Comparison of ENCODE assay signal across 1 cellular context in the genomic region with DNA sequence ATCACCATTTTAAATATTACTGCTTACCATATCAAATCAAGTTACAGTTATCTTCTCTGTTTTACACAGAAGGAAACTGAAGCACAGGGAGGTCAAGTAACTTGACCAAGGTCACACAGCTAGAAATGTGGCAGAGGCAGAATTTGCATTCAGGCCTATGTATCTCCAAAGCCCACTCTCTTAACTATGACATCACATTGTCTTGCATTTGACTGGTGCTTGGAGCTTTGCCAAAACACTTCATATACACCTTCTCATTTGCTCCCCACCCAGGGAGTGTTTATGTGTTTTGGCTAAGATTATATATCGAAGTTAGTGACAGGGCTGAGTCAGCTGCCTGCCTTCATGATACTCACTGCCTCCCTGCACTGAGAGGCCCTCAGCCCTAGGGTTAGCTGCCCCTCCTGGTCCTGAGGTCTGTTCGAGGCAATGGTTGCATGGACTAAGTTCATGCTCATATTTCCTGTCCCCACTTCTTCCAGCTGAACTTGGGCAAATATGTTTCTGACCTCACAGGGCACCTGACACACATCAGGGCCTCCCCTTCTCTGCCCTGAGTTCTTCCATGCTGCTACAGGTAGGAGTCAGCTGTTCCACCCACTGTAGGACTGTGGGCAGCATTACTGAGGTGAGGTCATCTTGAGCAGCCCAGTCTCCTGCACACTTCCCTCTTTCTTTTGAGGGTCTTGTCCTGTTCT.
TF ChIP-seq lines count a peak whose summit lies in the region.

No MANE protein-coding gene starts in this region.

TF ChIP-seq in HEK293, 187 proteins besides CTCF, POLR2A, EP300 and RAD21 (continued from another document and continues in another):
- no peak for TF ChIP-seq ZNF747 (tag by site-specific recombination; IDR thresholded peaks at IDR 0.05)
- no peak for TF ChIP-seq ZNF555 (tag by site-specific recombination; conservative IDR thresholded peaks at IDR 0.05)
- TF ChIP-seq ZNF571 (tag by site-specific recombination; IDR thresholded peaks at IDR 0.05), result no peak
- TF ChIP-seq ZBTB21 (tag by site-specific recombination; IDR thresholded peaks at IDR 0.05), result peak; percentile 87
- TF ChIP-seq SP7 (tag by site-specific recombination; IDR thresholded peaks at IDR 0.05), result peak; percentile 97
- no peak for TF ChIP-seq HOXA7 (CRISPR knock-in tag; IDR thresholded peaks at IDR 0.05; ENCODE audit: borderline replicate concordance)
- 0 out of 2 replicates have a peak, but pooled peaks have one; percentile 36 for TF ChIP-seq ZNF423 (tag by site-specific recombination; IDR thresholded peaks at IDR 0.05)
- TF ChIP-seq ZNF433 (tag by site-specific recombination; IDR thresholded peaks at IDR 0.05; ENCODE audit: low read depth), result no peak
- TF ChIP-seq ZNF302 (tag by site-specific recombination; IDR thresholded peaks at IDR 0.05; ENCODE audit: low read depth), result no peak
- no peak for TF ChIP-seq ZNF596 (tag by site-specific recombination; IDR thresholded peaks at IDR 0.05)
- TF ChIP-seq, protein P1, sequence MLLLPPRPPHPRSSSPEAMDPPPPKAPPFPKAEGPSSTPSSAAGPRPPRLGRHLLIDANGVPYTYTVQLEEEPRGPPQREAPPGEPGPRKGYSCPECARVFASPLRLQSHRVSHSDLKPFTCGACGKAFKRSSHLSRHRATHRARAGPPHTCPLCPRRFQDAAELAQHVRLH (tag by site-specific recombination; IDR thresholded peaks at IDR 0.05), result peak; percentile 78
- TF ChIP-seq, protein P2, sequence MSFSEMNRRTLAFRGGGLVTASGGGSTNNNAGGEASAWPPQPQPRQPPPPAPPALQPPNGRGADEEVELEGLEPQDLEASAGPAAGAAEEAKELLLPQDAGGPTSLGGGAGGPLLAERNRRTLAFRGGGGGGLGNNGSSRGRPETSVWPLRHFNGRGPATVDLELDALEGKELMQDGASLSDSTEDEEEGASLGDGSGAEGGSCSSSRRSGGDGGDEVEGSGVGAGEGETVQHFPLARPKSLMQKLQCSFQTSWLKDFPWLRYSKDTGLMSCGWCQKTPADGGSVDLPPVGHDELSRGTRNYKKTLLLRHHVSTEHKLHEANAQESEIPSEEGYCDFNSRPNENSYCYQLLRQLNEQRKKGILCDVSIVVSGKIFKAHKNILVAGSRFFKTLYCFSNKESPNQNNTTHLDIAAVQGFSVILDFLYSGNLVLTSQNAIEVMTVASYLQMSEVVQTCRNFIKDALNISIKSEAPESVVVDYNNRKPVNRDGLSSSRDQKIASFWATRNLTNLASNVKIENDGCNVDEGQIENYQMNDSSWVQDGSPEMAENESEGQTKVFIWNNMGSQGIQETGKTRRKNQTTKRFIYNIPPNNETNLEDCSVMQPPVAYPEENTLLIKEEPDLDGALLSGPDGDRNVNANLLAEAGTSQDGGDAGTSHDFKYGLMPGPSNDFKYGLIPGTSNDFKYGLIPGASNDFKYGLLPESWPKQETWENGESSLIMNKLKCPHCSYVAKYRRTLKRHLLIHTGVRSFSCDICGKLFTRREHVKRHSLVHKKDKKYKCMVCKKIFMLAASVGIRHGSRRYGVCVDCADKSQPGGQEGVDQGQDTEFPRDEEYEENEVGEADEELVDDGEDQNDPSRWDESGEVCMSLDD (tag by site-specific recombination; IDR thresholded peaks at IDR 0.05), result no peak
- TF ChIP-seq, protein P3, sequence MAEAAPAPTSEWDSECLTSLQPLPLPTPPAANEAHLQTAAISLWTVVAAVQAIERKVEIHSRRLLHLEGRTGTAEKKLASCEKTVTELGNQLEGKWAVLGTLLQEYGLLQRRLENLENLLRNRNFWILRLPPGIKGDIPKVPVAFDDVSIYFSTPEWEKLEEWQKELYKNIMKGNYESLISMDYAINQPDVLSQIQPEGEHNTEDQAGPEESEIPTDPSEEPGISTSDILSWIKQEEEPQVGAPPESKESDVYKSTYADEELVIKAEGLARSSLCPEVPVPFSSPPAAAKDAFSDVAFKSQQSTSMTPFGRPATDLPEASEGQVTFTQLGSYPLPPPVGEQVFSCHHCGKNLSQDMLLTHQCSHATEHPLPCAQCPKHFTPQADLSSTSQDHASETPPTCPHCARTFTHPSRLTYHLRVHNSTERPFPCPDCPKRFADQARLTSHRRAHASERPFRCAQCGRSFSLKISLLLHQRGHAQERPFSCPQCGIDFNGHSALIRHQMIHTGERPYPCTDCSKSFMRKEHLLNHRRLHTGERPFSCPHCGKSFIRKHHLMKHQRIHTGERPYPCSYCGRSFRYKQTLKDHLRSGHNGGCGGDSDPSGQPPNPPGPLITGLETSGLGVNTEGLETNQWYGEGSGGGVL (tag by site-specific recombination; IDR thresholded peaks at IDR 0.05), result no peak; the same call in 1 of the 2 replicates
- TF ChIP-seq ZNF624 (tag by site-specific recombination; IDR thresholded peaks at IDR 0.05), result no peak
- TF ChIP-seq KLF16 (tag by site-specific recombination; IDR thresholded peaks at IDR 0.05), result no peak
- no peak for TF ChIP-seq ZNF677 (tag by site-specific recombination; IDR thresholded peaks at IDR 0.05)
- TF ChIP-seq GLIS1 (tag by site-specific recombination; IDR thresholded peaks at IDR 0.05), result peak; percentile 96
- no peak for TF ChIP-seq ZNF548 (tag by site-specific recombination; IDR thresholded peaks at IDR 0.05)
- TF ChIP-seq, protein P4, sequence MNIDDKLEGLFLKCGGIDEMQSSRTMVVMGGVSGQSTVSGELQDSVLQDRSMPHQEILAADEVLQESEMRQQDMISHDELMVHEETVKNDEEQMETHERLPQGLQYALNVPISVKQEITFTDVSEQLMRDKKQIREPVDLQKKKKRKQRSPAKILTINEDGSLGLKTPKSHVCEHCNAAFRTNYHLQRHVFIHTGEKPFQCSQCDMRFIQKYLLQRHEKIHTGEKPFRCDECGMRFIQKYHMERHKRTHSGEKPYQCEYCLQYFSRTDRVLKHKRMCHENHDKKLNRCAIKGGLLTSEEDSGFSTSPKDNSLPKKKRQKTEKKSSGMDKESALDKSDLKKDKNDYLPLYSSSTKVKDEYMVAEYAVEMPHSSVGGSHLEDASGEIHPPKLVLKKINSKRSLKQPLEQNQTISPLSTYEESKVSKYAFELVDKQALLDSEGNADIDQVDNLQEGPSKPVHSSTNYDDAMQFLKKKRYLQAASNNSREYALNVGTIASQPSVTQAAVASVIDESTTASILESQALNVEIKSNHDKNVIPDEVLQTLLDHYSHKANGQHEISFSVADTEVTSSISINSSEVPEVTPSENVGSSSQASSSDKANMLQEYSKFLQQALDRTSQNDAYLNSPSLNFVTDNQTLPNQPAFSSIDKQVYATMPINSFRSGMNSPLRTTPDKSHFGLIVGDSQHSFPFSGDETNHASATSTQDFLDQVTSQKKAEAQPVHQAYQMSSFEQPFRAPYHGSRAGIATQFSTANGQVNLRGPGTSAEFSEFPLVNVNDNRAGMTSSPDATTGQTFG (tag by site-specific recombination; IDR thresholded peaks at IDR 0.05; ENCODE audit: borderline replicate concordance), result no peak
- TF ChIP-seq SALL2 (tag by site-specific recombination; IDR thresholded peaks at IDR 0.05; ENCODE audit: borderline replicate concordance), result no peak
- TF ChIP-seq ZNF416 (tag by site-specific recombination; IDR thresholded peaks at IDR 0.05), result no peak
- no peak for TF ChIP-seq ZNF544 (tag by site-specific recombination; IDR thresholded peaks at IDR 0.05)
- TF ChIP-seq ZNF610 (tag by site-specific recombination; IDR thresholded peaks at IDR 0.05; ENCODE audit: borderline replicate concordance), result no peak
- TF ChIP-seq ZNF19 (tag by site-specific recombination; IDR thresholded peaks at IDR 0.05; ENCODE audit: low read depth), result no peak
- TF ChIP-seq ZNF223 (tag by site-specific recombination; IDR thresholded peaks at IDR 0.05), result no peak
- TF ChIP-seq SCRT1 (tag by site-specific recombination; IDR thresholded peaks at IDR 0.05; ENCODE audit: borderline replicate concordance), result no peak
- TF ChIP-seq ZNF311 (tag by site-specific recombination; IDR thresholded peaks at IDR 0.05; ENCODE audit: borderline replicate concordance), result no peak
- no peak for TF ChIP-seq ZNF48 (tag by site-specific recombination; IDR thresholded peaks at IDR 0.05)
- peak; percentile 48; the same call in 1 of the 2 replicates for TF ChIP-seq GLI2 (tag by site-specific recombination; IDR thresholded peaks at IDR 0.05; ENCODE audit: borderline replicate concordance, low read depth)
- TF ChIP-seq, protein P5, sequence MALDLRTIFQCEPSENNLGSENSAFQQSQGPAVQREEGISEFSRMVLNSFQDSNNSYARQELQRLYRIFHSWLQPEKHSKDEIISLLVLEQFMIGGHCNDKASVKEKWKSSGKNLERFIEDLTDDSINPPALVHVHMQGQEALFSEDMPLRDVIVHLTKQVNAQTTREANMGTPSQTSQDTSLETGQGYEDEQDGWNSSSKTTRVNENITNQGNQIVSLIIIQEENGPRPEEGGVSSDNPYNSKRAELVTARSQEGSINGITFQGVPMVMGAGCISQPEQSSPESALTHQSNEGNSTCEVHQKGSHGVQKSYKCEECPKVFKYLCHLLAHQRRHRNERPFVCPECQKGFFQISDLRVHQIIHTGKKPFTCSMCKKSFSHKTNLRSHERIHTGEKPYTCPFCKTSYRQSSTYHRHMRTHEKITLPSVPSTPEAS (tag by site-specific recombination; IDR thresholded peaks at IDR 0.05), result no peak
- TF ChIP-seq, protein P6, sequence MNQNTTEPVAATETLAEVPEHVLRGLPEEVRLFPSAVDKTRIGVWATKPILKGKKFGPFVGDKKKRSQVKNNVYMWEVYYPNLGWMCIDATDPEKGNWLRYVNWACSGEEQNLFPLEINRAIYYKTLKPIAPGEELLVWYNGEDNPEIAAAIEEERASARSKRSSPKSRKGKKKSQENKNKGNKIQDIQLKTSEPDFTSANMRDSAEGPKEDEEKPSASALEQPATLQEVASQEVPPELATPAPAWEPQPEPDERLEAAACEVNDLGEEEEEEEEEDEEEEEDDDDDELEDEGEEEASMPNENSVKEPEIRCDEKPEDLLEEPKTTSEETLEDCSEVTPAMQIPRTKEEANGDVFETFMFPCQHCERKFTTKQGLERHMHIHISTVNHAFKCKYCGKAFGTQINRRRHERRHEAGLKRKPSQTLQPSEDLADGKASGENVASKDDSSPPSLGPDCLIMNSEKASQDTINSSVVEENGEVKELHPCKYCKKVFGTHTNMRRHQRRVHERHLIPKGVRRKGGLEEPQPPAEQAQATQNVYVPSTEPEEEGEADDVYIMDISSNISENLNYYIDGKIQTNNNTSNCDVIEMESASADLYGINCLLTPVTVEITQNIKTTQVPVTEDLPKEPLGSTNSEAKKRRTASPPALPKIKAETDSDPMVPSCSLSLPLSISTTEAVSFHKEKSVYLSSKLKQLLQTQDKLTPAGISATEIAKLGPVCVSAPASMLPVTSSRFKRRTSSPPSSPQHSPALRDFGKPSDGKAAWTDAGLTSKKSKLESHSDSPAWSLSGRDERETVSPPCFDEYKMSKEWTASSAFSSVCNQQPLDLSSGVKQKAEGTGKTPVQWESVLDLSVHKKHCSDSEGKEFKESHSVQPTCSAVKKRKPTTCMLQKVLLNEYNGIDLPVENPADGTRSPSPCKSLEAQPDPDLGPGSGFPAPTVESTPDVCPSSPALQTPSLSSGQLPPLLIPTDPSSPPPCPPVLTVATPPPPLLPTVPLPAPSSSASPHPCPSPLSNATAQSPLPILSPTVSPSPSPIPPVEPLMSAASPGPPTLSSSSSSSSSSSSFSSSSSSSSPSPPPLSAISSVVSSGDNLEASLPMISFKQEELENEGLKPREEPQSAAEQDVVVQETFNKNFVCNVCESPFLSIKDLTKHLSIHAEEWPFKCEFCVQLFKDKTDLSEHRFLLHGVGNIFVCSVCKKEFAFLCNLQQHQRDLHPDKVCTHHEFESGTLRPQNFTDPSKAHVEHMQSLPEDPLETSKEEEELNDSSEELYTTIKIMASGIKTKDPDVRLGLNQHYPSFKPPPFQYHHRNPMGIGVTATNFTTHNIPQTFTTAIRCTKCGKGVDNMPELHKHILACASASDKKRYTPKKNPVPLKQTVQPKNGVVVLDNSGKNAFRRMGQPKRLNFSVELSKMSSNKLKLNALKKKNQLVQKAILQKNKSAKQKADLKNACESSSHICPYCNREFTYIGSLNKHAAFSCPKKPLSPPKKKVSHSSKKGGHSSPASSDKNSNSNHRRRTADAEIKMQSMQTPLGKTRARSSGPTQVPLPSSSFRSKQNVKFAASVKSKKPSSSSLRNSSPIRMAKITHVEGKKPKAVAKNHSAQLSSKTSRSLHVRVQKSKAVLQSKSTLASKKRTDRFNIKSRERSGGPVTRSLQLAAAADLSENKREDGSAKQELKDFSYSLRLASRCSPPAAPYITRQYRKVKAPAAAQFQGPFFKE (tag by site-specific recombination; IDR thresholded peaks at IDR 0.05; ENCODE audit: borderline replicate concordance), result no peak
- TF ChIP-seq KLF8 (tag by site-specific recombination; IDR thresholded peaks at IDR 0.05), result peak; percentile 63; the same call in 1 of the 2 replicates
- TF ChIP-seq ZFP69B (tag by site-specific recombination; IDR thresholded peaks at IDR 0.05), result peak; percentile 79
- TF ChIP-seq ZNF768 (tag by site-specific recombination; IDR thresholded peaks at IDR 0.05), result peak; percentile 96; the same call in 1 of the 2 replicates
- peak; percentile 54 for TF ChIP-seq ZIC2 (tag by site-specific recombination; IDR thresholded peaks at IDR 0.05)
- TF ChIP-seq BCL11A (tag by site-specific recombination; IDR thresholded peaks at IDR 0.05; ENCODE audit: low read depth), result no peak; the same call in 1 of the 2 replicates
- no peak for TF ChIP-seq ZNF792 (tag by site-specific recombination; IDR thresholded peaks at IDR 0.05)
- peak; percentile 71 for TF ChIP-seq ZNF558 (tag by site-specific recombination; IDR thresholded peaks at IDR 0.05)
- peak; percentile 76 for TF ChIP-seq OSR2 (tag by site-specific recombination; IDR thresholded peaks at IDR 0.05)
- no peak for TF ChIP-seq ZNF549 (tag by site-specific recombination; IDR thresholded peaks at IDR 0.05)
- TF ChIP-seq GLIS2 (tag by site-specific recombination; IDR thresholded peaks at IDR 0.05), result no peak
- TF ChIP-seq ZNF211 (tag by site-specific recombination; IDR thresholded peaks at IDR 0.05; ENCODE audit: low read depth), result no peak
- no peak for TF ChIP-seq ZNF121 (tag by site-specific recombination; IDR thresholded peaks at IDR 0.05)
- no peak for TF ChIP-seq ZNF157 (tag by site-specific recombination; IDR thresholded peaks at IDR 0.05)
- TF ChIP-seq ZFP37 (tag by site-specific recombination; IDR thresholded peaks at IDR 0.05), result peak; percentile 19; the same call in 1 of the 2 replicates
- TF ChIP-seq ZNF530 (tag by site-specific recombination; IDR thresholded peaks at IDR 0.05; ENCODE audit: low read depth), result no peak
- TF ChIP-seq ZNF623 (tag by site-specific recombination; IDR thresholded peaks at IDR 0.05), result no peak
- TF ChIP-seq ZBTB48 (tag by site-specific recombination; IDR thresholded peaks at IDR 0.05), result 0 out of 2 replicates have a peak, but pooled peaks have one; percentile 75
- TF ChIP-seq ZNF510 (tag by site-specific recombination; IDR thresholded peaks at IDR 0.05; ENCODE audit: insufficient replicate concordance), result no peak
- no peak; the same call in 1 of the 2 replicates for TF ChIP-seq OVOL3 (tag by site-specific recombination; IDR thresholded peaks at IDR 0.05)
- TF ChIP-seq ZNF2 (tag by site-specific recombination; IDR thresholded peaks at IDR 0.05), result 0 out of 2 replicates have a peak, but pooled peaks have one; percentile 12
- TF ChIP-seq, protein P7, sequence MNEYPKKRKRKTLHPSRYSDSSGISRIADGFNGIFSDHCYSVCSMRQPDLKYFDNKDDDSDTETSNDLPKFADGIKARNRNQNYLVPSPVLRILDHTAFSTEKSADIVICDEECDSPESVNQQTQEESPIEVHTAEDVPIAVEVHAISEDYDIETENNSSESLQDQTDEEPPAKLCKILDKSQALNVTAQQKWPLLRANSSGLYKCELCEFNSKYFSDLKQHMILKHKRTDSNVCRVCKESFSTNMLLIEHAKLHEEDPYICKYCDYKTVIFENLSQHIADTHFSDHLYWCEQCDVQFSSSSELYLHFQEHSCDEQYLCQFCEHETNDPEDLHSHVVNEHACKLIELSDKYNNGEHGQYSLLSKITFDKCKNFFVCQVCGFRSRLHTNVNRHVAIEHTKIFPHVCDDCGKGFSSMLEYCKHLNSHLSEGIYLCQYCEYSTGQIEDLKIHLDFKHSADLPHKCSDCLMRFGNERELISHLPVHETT (tag by site-specific recombination; IDR thresholded peaks at IDR 0.05), result peak; percentile 75
